In the genomic region with DNA sequence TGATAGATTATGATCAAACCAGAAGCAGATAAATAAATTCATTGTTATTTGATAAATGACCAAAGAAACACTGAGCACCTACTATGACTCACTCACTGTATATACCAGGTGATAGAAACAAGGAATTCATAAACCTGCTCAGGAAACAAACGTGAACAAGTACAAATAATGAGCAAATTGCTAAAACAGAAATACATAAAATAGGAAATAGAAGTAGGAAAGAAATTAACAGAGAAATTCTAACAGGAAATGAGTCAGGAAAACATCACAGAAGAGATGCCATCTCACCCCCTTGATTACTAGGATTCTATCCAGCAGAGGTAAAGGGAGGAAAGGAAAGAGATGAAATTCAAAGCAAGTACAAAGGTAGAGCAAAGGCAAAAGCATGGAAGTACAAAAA, we compare ENCODE assay signal across 1 cellular context.
TF ChIP-seq lines count a peak whose summit lies in the region.

No MANE protein-coding gene starts in this region.

TF ChIP-seq in GM23338, 12 proteins besides CTCF, POLR2A, EP300 and RAD21 (continued from another document):
- TF ChIP-seq, protein P1, sequence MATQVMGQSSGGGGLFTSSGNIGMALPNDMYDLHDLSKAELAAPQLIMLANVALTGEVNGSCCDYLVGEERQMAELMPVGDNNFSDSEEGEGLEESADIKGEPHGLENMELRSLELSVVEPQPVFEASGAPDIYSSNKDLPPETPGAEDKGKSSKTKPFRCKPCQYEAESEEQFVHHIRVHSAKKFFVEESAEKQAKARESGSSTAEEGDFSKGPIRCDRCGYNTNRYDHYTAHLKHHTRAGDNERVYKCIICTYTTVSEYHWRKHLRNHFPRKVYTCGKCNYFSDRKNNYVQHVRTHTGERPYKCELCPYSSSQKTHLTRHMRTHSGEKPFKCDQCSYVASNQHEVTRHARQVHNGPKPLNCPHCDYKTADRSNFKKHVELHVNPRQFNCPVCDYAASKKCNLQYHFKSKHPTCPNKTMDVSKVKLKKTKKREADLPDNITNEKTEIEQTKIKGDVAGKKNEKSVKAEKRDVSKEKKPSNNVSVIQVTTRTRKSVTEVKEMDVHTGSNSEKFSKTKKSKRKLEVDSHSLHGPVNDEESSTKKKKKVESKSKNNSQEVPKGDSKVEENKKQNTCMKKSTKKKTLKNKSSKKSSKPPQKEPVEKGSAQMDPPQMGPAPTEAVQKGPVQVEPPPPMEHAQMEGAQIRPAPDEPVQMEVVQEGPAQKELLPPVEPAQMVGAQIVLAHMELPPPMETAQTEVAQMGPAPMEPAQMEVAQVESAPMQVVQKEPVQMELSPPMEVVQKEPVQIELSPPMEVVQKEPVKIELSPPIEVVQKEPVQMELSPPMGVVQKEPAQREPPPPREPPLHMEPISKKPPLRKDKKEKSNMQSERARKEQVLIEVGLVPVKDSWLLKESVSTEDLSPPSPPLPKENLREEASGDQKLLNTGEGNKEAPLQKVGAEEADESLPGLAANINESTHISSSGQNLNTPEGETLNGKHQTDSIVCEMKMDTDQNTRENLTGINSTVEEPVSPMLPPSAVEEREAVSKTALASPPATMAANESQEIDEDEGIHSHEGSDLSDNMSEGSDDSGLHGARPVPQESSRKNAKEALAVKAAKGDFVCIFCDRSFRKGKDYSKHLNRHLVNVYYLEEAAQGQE (IDR thresholded peaks at IDR 0.05; ENCODE audit: unreplicated experiment): no peak
- TF ChIP-seq, protein P2, sequence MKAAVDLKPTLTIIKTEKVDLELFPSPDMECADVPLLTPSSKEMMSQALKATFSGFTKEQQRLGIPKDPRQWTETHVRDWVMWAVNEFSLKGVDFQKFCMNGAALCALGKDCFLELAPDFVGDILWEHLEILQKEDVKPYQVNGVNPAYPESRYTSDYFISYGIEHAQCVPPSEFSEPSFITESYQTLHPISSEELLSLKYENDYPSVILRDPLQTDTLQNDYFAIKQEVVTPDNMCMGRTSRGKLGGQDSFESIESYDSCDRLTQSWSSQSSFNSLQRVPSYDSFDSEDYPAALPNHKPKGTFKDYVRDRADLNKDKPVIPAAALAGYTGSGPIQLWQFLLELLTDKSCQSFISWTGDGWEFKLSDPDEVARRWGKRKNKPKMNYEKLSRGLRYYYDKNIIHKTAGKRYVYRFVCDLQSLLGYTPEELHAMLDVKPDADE (IDR thresholded peaks at IDR 0.05): no peak
- TF ChIP-seq POLR2AphosphoS5 (IDR thresholded peaks at IDR 0.05; ENCODE audit: low read depth) (no peak), CREB1 (CRISPR knock-in tag; IDR thresholded peaks at IDR 0.05; ENCODE audit: low read depth) (no peak), STAT1 (IDR thresholded peaks at IDR 0.05; ENCODE audit: unreplicated experiment) (no peak)
